26 cellular contexts compared by ENCODE assay signal in genomic region chr19:11239377-11240000, GRCh38. TPM values are rescaled to one million over a fixed set of nuclear protein-coding genes. Genes with fewer than 3 reads are reported as not detected.
"Had no signal": no experiment of that assay in that cellular context is flagged by ENCODE, and none has a peak within 500 bp of the region (broad histone marks: within the 10 kb centered on the region; RNA-seq: fewer than 3 reads in every experiment).

Gene ANGPTL8 (plus strand): TSS chr19:11239619. CDS start chr19:11239638, 19 bp downstream.

- H3K9ac ChIP-seq: SK-N-SH had no signal

- H3K27me3 Mint-ChIP-seq: brain had no signal

- H3K27me3 ChIP-seq: Peyer's patch, SJCRH30 had no signal

- H3K4me1 Mint-ChIP-seq: activated CD4-positive, alpha-beta T cell treated with anti-CD3 and anti-CD28 coated beads, Interleukin-2, amount 10 ng/mL, durations not matched to agents 7 days and 5 days had no signal

- H3K4me3 Mint-ChIP-seq: activated B cell treated with CpG ODN at 0.5 μM for 24 hours; activated CD4-positive, alpha-beta memory T cell treated with anti-CD3 and anti-CD28 coated beads for 36 hours; activated CD4-positive, alpha-beta T cell treated with anti-CD3 and anti-CD28 coated beads, Interleukin-2, amount 10 ng/mL, durations not matched to agents 7 days and 5 days; activated naive CD8-positive, alpha-beta T cell treated with anti-CD3 and anti-CD28 coated beads, Interleukin-2, amount 50 U/mL, for 24 hours; activated T-cell treated with anti-CD3 and anti-CD28 coated beads, Interleukin-2, amount 50 U/mL, for 4 hours; brain had no signal

- H3K27ac ChIP-seq: Peyer's patch, RWPE1, SJCRH30 had no signal

- H3K36me3 Mint-ChIP-seq: activated CD4-positive, alpha-beta memory T cell treated with anti-CD3 and anti-CD28 coated beads for 36 hours; activated naive CD4-positive, alpha-beta T cell treated with anti-CD3 and anti-CD28 coated beads, Interleukin-2, amount 50 U/mL, for 72 hours had no signal

- H3K9me3 ChIP-seq: SJCRH30, SK-N-SH had no signal

- H3K4me3 ChIP-seq: SJCRH30 had no signal

- DNase-seq: activated B cell treated with CpG ODN at 0.5 μM for 24 hours; activated CD4-positive, alpha-beta memory T cell treated with anti-CD3 and anti-CD28 coated beads for 36 hours; activated CD4-positive, alpha-beta T cell treated with anti-CD3 and anti-CD28 coated beads, Interleukin-2, amount 10 ng/mL, durations not matched to agents 7 days and 5 days; activated CD8-positive, alpha-beta memory T cell treated with anti-CD3 and anti-CD28 coated beads for 24 hours; activated effector memory CD4-positive, alpha-beta T cell treated with anti-CD3 and anti-CD28 coated beads, Interleukin-2, amount 50 U/mL, for 16 hours; activated naive CD4-positive, alpha-beta T cell treated with Interleukin-2 at 50 U/mL for 16 hours; activated naive CD8-positive, alpha-beta T cell treated with anti-CD3 and anti-CD28 coated beads, Interleukin-2, amount 50 U/mL, for 24 hours; activated T-cell treated with anti-CD3 and anti-CD28 coated beads, Interleukin-2, amount 50 U/mL, for 4 hours; amygdala; Kasumi-1; KBM-7; NCI-H1105 treated with DMSO at 0.1 percent for 48 hours; NCI-H1436 treated with DMSO at 0.1 percent for 48 hours; NCI-H187; NCI-H2081; NCI-H524; Peyer's patch; Right ventricle myocardium superior; SJCRH30; SK-N-SH; T-helper 1 cell had no signal

- H3K4me1 ChIP-seq: SJCRH30 had no signal

- ATAC-seq: activated naive CD4-positive, alpha-beta T cell treated with anti-CD3 and anti-CD28 coated beads, Interleukin-2, amount 50 U/mL, for 72 hours; activated naive CD8-positive, alpha-beta T cell treated with anti-CD3 and anti-CD28 coated beads, Interleukin-2, amount 50 U/mL, for 24 hours; activated T-cell treated with anti-CD3 and anti-CD28 coated beads, Interleukin-2, amount 50 U/mL, for 4 hours had no signal

- H3K9me3 Mint-ChIP-seq: activated naive CD4-positive, alpha-beta T cell treated with anti-CD3 and anti-CD28 coated beads, Interleukin-2, amount 50 U/mL, for 72 hours; activated naive CD8-positive, alpha-beta T cell treated with anti-CD3 and anti-CD28 coated beads, Interleukin-2, amount 50 U/mL, for 24 hours had no signal

- H3K27ac Mint-ChIP-seq: activated B cell treated with CpG ODN at 0.5 μM for 24 hours; activated CD4-positive, alpha-beta memory T cell treated with anti-CD3 and anti-CD28 coated beads for 36 hours; activated CD4-positive, alpha-beta T cell treated with anti-CD3 and anti-CD28 coated beads, Interleukin-2, amount 10 ng/mL, durations not matched to agents 7 days and 5 days; activated naive CD4-positive, alpha-beta T cell treated with anti-CD3 and anti-CD28 coated beads, Interleukin-2, amount 50 U/mL, for 72 hours; activated naive CD8-positive, alpha-beta T cell treated with anti-CD3 and anti-CD28 coated beads, Interleukin-2, amount 50 U/mL, for 24 hours; brain had no signal

RNA-seq across cellular contexts. Expression of gene ANGPTL8, which starts in this region (rescaled TPM):
- total RNA-seq: activated B cell treated with CpG ODN at 0.5 μM for 24 hours; activated CD4-positive, alpha-beta memory T cell treated with anti-CD3 and anti-CD28 coated beads for 36 hours; activated CD4-positive, alpha-beta T cell treated with anti-CD3 and anti-CD28 coated beads, Interleukin-2, amount 10 ng/mL, durations not matched to agents 7 days and 5 days; activated naive CD4-positive, alpha-beta T cell treated with anti-CD3 and anti-CD28 coated beads, Interleukin-2, amount 50 U/mL, for 72 hours; activated T-cell treated with anti-CD3 and anti-CD28 coated beads, Interleukin-2, amount 50 U/mL, for 4 hours; astrocyte; Peyer's patch; SJCRH30; T-helper 2 cell treated with Interferon-gamma antibody and Interleukin-4, amounts not matched to agents 100 ng/mL and 5 ng/mL, for 36 hours had no signal
